ENCODE assay signal across 8 cellular contexts in genomic region chr3:194203482-194204035, GRCh38.
DNase-seq lines count a peak whose midpoint lies in the region; ATAC-seq, FAIRE-seq and TF ChIP-seq lines count a peak whose summit lies in the region.

No MANE protein-coding gene starts in this region.

- no peak overlapping the region for H2AFZ ChIP-seq in K562 (ENCODE audit: low read depth, low read length)

- peak overlapping the region; percentile 74 for H3K9ac ChIP-seq in HUES64 (ENCODE audit: low read depth, low read length)
- H3K9ac ChIP-seq in K562 (ENCODE audit: insufficient read depth in 1 of 2, low read depth in 2 of 2, low read length in 2 of 2): no peak overlapping the region

- H3K4me2 ChIP-seq in K562 (ENCODE audit: insufficient read depth, low read length): no peak overlapping the region

- DNase-seq in GM12864 (ENCODE audit: low read depth): no peak
- DNase-seq in K562 (ENCODE audit: extremely low read depth in 1 of 4, low spot score in 3 of 4): no peak
- DNase-seq in NCI-H82 treated with DMSO at 0.1 percent for 48 hours (lab: John Stamatoyannopoulos, UW; ENCODE audit: unreplicated experiment): no peak
- no peak for DNase-seq in cerebellar nuclear complex (lab: John Stamatoyannopoulos, UW)
- no peak for DNase-seq in NCI-H82 (lab: John Stamatoyannopoulos, UW)

- H3K4me3 ChIP-seq in GM12864 (ENCODE audit: low read depth, low read length): peak overlapping the region; percentile 32
- peak overlapping the region; percentile 48 for H3K4me3 ChIP-seq in HUES64 (ENCODE audit: low read length)
- H3K4me3 ChIP-seq in K562: no peak overlapping the region
- peak overlapping the region; percentile 16 to 24 for H3K4me3 ChIP-seq in neutrophil (ENCODE audit: low read depth in 1 of 2, low read length in 1 of 2)

- no peak for TF ChIP-seq POLR2A in K562 (conservative IDR thresholded peaks at IDR 0.05)

- H3K36me3 ChIP-seq in HUES64 (ENCODE audit: insufficient read depth, low read length): no peaks in the 10 kb centered on the region
- H3K36me3 ChIP-seq in K562 (ENCODE audit: control insufficient read depth, insufficient read depth, low read length): no peaks in the 10 kb centered on the region
- H3K36me3 ChIP-seq in neutrophil: no peaks in the 10 kb centered on the region

- peaks cover 18% of the 10 kb centered on the region for H3K4me1 ChIP-seq in HUES64 (ENCODE audit: insufficient read depth, low read length)
- H3K4me1 ChIP-seq in K562 (replicated peaks in 1 of 2; ENCODE audit: control insufficient read depth in 2 of 2, insufficient read depth in 2 of 2, low read length in 2 of 2): peaks cover 26 to 28% of the 10 kb centered on the region in 2 experiments
- peaks cover 8 to 20% of the 10 kb centered on the region in 2 experiments for H3K4me1 ChIP-seq in neutrophil (ENCODE audit: control insufficient read depth in 1 of 2, insufficient read depth in 1 of 2, low read depth in 1 of 2, low read length in 1 of 2)

- H3K9me3 ChIP-seq in HUES64 (ENCODE audit: insufficient read depth, low read depth, low read length) (no peaks in the 10 kb centered on the region), K562 (replicated peaks; ENCODE audit: control insufficient read depth, insufficient read depth, low read depth, low read length) (no peaks in the 10 kb centered on the region), neutrophil (no peaks in the 10 kb centered on the region)

- POLR2A ChIA-PET in K562 (lab: Yijun Ruan, JAX): no interaction called here

- TF ChIP-seq RAD21 in K562 (CRISPR knock-in tag; conservative IDR thresholded peaks at IDR 0.05 in 1 of 2, IDR thresholded peaks at IDR 0.05 in 1 of 2): no peak

- intact Hi-C loops in K562 (cut with micrococcal nuclease): no loop called here

- no peak for FAIRE-seq in K562 (lab: Jason Lieb, UNC)

- H3K27ac ChIP-seq in HUES64 (ENCODE audit: low read depth, low read length) (no peak overlapping the region), K562 (ENCODE audit: extremely low read depth, low read depth, low read length) (no peak overlapping the region), neutrophil (no peak overlapping the region)

- ATAC-seq in K562 (no peak), HG03457 (IDR thresholded peaks at IDR 0.05; ENCODE audit: unreplicated experiment) (no peak)

- no peaks in the 10 kb centered on the region for H4K20me1 ChIP-seq in K562 (replicated peaks; ENCODE audit: control insufficient read depth, insufficient read depth, low read length)

- TF ChIP-seq CTCF in GM12864 (IDR thresholded peaks at IDR 0.05; ENCODE audit: low read depth, low read length, missing control alignments): no peak
- no peak for TF ChIP-seq CTCF in K562 (IDR thresholded peaks at IDR 0.05 in 2 of 3, conservative IDR thresholded peaks at IDR 0.05 in 1 of 3; ENCODE audit: insufficient read depth in 2 of 3, low read depth in 1 of 3, low read length in 3 of 3)
- no peak for TF ChIP-seq CTCF in neutrophil (IDR thresholded peaks at IDR 0.05)

- H3K27me3 ChIP-seq in HUES64 (ENCODE audit: insufficient read depth, low read length) (peaks cover 28% of the 10 kb centered on the region), K562 (ENCODE audit: control insufficient read depth in 2 of 2, insufficient read depth in 2 of 2, low read length in 2 of 2) (no peaks in the 10 kb centered on the region), neutrophil (peaks cover 98% of the 10 kb centered on the region)

- TF ChIP-seq EP300 in K562 (IDR thresholded peaks at IDR 0.05; ENCODE audit: low read length): no peak

- no peaks in the 10 kb centered on the region for H3K9me1 ChIP-seq in K562 (ENCODE audit: control insufficient read depth, insufficient read depth, low read length)

- BruUV-seq in K562 (replicated peaks; lab: Mats Ljungman, UMichigan): no TSS peak

- WGBS in HUES64: 56% methylated on average over 11 of the region's 11 CpGs
- 82% methylated on average over 11 of the region's 11 CpGs for WGBS in K562 (ENCODE audit: insufficient coverage, low coverage, missing lambda C conversion rate)

- H3K79me2 ChIP-seq in K562 (ENCODE audit: control insufficient read depth, insufficient read depth, low read length): no peaks in the 10 kb centered on the region

- in situ Hi-C loops in K562 (cut with MboI): no loop called here

- CTCF ChIA-PET in K562 (lab: Yijun Ruan, JAX; ENCODE audit: low intra/inter-chr PET ratio): no interaction called here

TF ChIP-seq in K562, 482 proteins besides CTCF, POLR2A, EP300 and RAD21:
- no peak for TF ChIP-seq ZNF699 (CRISPR knock-in tag; IDR thresholded peaks at IDR 0.05; ENCODE audit: insufficient replicate concordance)
- peak; percentile 57; the same call in 1 of the 2 replicates for TF ChIP-seq SPI1 (IDR thresholded peaks at IDR 0.05; ENCODE audit: borderline replicate concordance, low read depth, low read length)
